16 cellular contexts compared by ENCODE assay signal in genomic region chr1:64082459-64082858, GRCh38.
DNase-seq lines count a peak whose midpoint lies in the region; ATAC-seq lines count a peak whose summit lies in the region.
"Had no signal": no experiment of that assay in that cellular context is flagged by ENCODE, and none has a peak within 500 bp of the region (broad histone marks: within the 10 kb centered on the region; RNA-seq: fewer than 3 reads in every experiment).

No MANE protein-coding gene starts in this region.

- no peaks in the 10 kb centered on the region for H3K9me3 Mint-ChIP-seq in effector memory CD8-positive, alpha-beta T cell
- H3K9me3 Mint-ChIP-seq: H9; natural killer cell treated with Interleukin-12 subunit alpha and Interleukin-12 subunit beta and Interleukin-15 and Interleukin-18, amount 100 ng/mL, for 72 hours had no signal

- H3K4me1 Mint-ChIP-seq in effector memory CD8-positive, alpha-beta T cell (ENCODE audit: low read depth in 2 of 2): no peaks in the 10 kb centered on the region
- H3K4me1 Mint-ChIP-seq: activated CD8-positive, alpha-beta memory T cell treated with anti-CD3 and anti-CD28 coated beads, Interleukin-2, amount 10 ng/mL, durations not matched to agents 7 days and 5 days; H9 had no signal

- no peaks in the 10 kb centered on the region for H3K27me3 Mint-ChIP-seq in effector memory CD8-positive, alpha-beta T cell
- H3K27me3 Mint-ChIP-seq: activated CD8-positive, alpha-beta memory T cell treated with anti-CD3 and anti-CD28 coated beads, Interleukin-2, amount 10 ng/mL, durations not matched to agents 7 days and 5 days; natural killer cell treated with Interleukin-12 subunit alpha and Interleukin-12 subunit beta and Interleukin-15 and Interleukin-18, amount 100 ng/mL, for 72 hours had no signal

- no peaks in the 10 kb centered on the region for H3K36me3 Mint-ChIP-seq in effector memory CD8-positive, alpha-beta T cell (ENCODE audit: insufficient read depth)
- H3K36me3 Mint-ChIP-seq: activated CD8-positive, alpha-beta memory T cell treated with anti-CD3 and anti-CD28 coated beads, Interleukin-2, amount 10 ng/mL, durations not matched to agents 7 days and 5 days; natural killer cell treated with Interleukin-12 subunit alpha and Interleukin-12 subunit beta and Interleukin-15 and Interleukin-18, amount 100 ng/mL, for 72 hours had no signal

- DNase-seq in ACHN (peak; percentile 60), HS-5 (ENCODE audit: low read depth) (peak; percentile 43), amniotic stem cell (lab: John Stamatoyannopoulos, UW) (peak; percentile 55), hepatic stellate cell (ENCODE audit: low spot score) (peak; percentile 57), iPS-NIHi11 (ENCODE audit: low spot score) (no peak)
- no peak for DNase-seq in effector memory CD8-positive, alpha-beta T cell
- DNase-seq: activated CD8-positive, alpha-beta memory T cell treated with anti-CD3 and anti-CD28 coated beads, Interleukin-2, amount 10 ng/mL, durations not matched to agents 7 days and 5 days; activated gamma-delta T cell treated with Interleukin-2 at 50 U/mL for 16 hours; Caco-2; effector memory CD4-positive, alpha-beta T cell; H9; left cardiac atrium; NCI-H2171 had no signal

- no peak overlapping the region for H3K4me3 Mint-ChIP-seq in effector memory CD8-positive, alpha-beta T cell
- H3K4me3 Mint-ChIP-seq: activated CD8-positive, alpha-beta memory T cell treated with anti-CD3 and anti-CD28 coated beads, Interleukin-2, amount 10 ng/mL, durations not matched to agents 7 days and 5 days; H9; natural killer cell treated with Interleukin-12 subunit alpha and Interleukin-12 subunit beta and Interleukin-15 and Interleukin-18, amount 100 ng/mL, for 72 hours had no signal

- in situ Hi-C loops in ACHN (cut with HindIII; ENCODE audit: low pct_ligation_motif_present, low pct_unique_long_range_greater_than_20kb, low sequenced_read_pairs): no loop called here

- no peak for ATAC-seq in effector memory CD8-positive, alpha-beta T cell (replicated peaks)
- ATAC-seq in GM19397 (IDR thresholded peaks at IDR 0.05; ENCODE audit: unreplicated experiment): no peak
- ATAC-seq in HG03097 (IDR thresholded peaks at IDR 0.05; ENCODE audit: low FRiP score, unreplicated experiment): no peak
- ATAC-seq: activated CD8-positive, alpha-beta memory T cell treated with anti-CD3 and anti-CD28 coated beads, Interleukin-2, amount 10 ng/mL, durations not matched to agents 7 days and 5 days; natural killer cell treated with Interleukin-12 subunit alpha and Interleukin-12 subunit beta and Interleukin-15 and Interleukin-18, amount 100 ng/mL, for 72 hours had no signal

- H3K27ac Mint-ChIP-seq in effector memory CD8-positive, alpha-beta T cell: no peak overlapping the region
- H3K27ac Mint-ChIP-seq: activated CD8-positive, alpha-beta memory T cell treated with anti-CD3 and anti-CD28 coated beads, Interleukin-2, amount 10 ng/mL, durations not matched to agents 7 days and 5 days; H9; natural killer cell treated with Interleukin-12 subunit alpha and Interleukin-12 subunit beta and Interleukin-15 and Interleukin-18, amount 100 ng/mL, for 72 hours had no signal

Comparison
In these comparisons a context has a peak if more than half of its experiments do, and no peak if none do; other contexts are left out.
1. DNase-seq: peak in ACHN (single experiment), HS-5 (single experiment), amniotic stem cell (single experiment) and hepatic stellate cell (single experiment); none in iPS-NIHi11 (single experiment) and effector memory CD8-positive, alpha-beta T cell (0 of 3).